8 cellular contexts compared by ENCODE assay signal in genomic region chr3:52831500-52832301, GRCh38. TPM values are rescaled to one million over a fixed set of nuclear protein-coding genes. Genes with fewer than 3 reads are reported as not detected.
A peak's percentile ranks its signal among the peaks of the same experiment; 100 is the strongest.
DNase-seq lines count a peak whose midpoint lies in the region; ATAC-seq and TF ChIP-seq lines count a peak whose summit lies in the region.

No MANE protein-coding gene starts in this region.

- H3K4me1 ChIP-seq in body of pancreas, result peaks cover 49% of the 10 kb centered on the region

- no peaks in the 10 kb centered on the region for H3K36me3 Mint-ChIP-seq in activated CD4-positive, alpha-beta T cell treated with anti-CD3 and anti-CD28 coated beads for 36 hours (ENCODE audit: low read depth)

- DNase-seq in AG08395 (ENCODE audit: low spot score) (peak; percentile 93), Kasumi-1 (lab: John Stamatoyannopoulos, UW) (peak; percentile 51 to 57), body of pancreas (peak; percentile 42 to 74 (median 53)), left colon (peak; percentile 43 to 54), GM13976 (ENCODE audit: low spot score) (no peak)
- DNase-seq in activated CD4-positive, alpha-beta T cell treated with anti-CD3 and anti-CD28 coated beads for 1 hour, result no peak
- no peak for DNase-seq in activated CD4-positive, alpha-beta T cell treated with anti-CD3 and anti-CD28 coated beads for 36 hours
- no peak for DNase-seq in stimulated activated CD4-positive, alpha-beta T cell treated with anti-CD3 and anti-CD28 coated beads, Interleukin-1b, Interleukin-23, amount 100 ng/mL, for 48 hours

- H3K4me3 ChIP-seq in body of pancreas, result no peak overlapping the region

- no peak overlapping the region for H3K4me3 Mint-ChIP-seq in activated CD4-positive, alpha-beta T cell treated with anti-CD3 and anti-CD28 coated beads for 36 hours

- ATAC-seq in body of pancreas (no peak), left colon (peak; percentile 75)
- no peak for ATAC-seq in activated CD4-positive, alpha-beta T cell treated with anti-CD3 and anti-CD28 coated beads for 36 hours

- no peaks in the 10 kb centered on the region for H3K27me3 ChIP-seq in body of pancreas

- no peak for TF ChIP-seq CTCF in body of pancreas (IDR thresholded peaks at IDR 0.05)
- no peak for TF ChIP-seq CTCF in GM13976 (IDR thresholded peaks at IDR 0.05; ENCODE audit: borderline replicate concordance, control extremely low read depth, extremely low read depth, insufficient read depth, missing control alignments)

- H3K27ac ChIP-seq in body of pancreas, result peak overlapping the region in 2 of 4 donors; percentile 16 to 43

- intact Hi-C loops in body of pancreas (cut with DNase I) (no loop called here), left colon (cut with DNase I, micrococcal nuclease) (no loop called here)
- intact Hi-C loops in activated CD4-positive, alpha-beta T cell treated with anti-CD3 and anti-CD28 coated beads for 36 hours (cut with DNase I, micrococcal nuclease), result no loop called here

- H3K4me1 Mint-ChIP-seq in activated CD4-positive, alpha-beta T cell treated with anti-CD3 and anti-CD28 coated beads for 36 hours, result no peaks in the 10 kb centered on the region

- WGBS in body of pancreas, 2 donors, result 59 to 73% methylated on average over 10 to 21 of the region's 21 CpGs

- in situ Hi-C loops in GM13976 (cut with MboI; ENCODE audit: low sequenced_read_pairs, unreplicated experiment), result no loop called here

- no peak for TF ChIP-seq POLR2A in body of pancreas (IDR thresholded peaks at IDR 0.05)

- H3K27me3 Mint-ChIP-seq in activated CD4-positive, alpha-beta T cell treated with anti-CD3 and anti-CD28 coated beads for 36 hours, result no peaks in the 10 kb centered on the region

- H3K36me3 ChIP-seq in body of pancreas (replicated peaks in 1 of 2; ENCODE audit: insufficient read depth in 1 of 2, low read depth in 2 of 2), result no peaks in the 10 kb centered on the region

- no peaks in the 10 kb centered on the region for H3K9me3 Mint-ChIP-seq in activated CD4-positive, alpha-beta T cell treated with anti-CD3 and anti-CD28 coated beads for 36 hours (ENCODE audit: low read depth)

- H3K9me3 ChIP-seq in body of pancreas, result no peaks in the 10 kb centered on the region

- no peak overlapping the region for H3K27ac Mint-ChIP-seq in activated CD4-positive, alpha-beta T cell treated with anti-CD3 and anti-CD28 coated beads for 36 hours

- CTCF ChIA-PET in activated CD4-positive, alpha-beta T cell treated with anti-CD3 and anti-CD28 coated beads for 36 hours (lab: Charles Lee), result interaction anchor here (1.1 kb wide), 1 partner anchor 19 kb away, joined by 4 read pairs; no protein-coding TSS in a partner anchor

- POLR2A ChIA-PET in activated CD4-positive, alpha-beta T cell treated with anti-CD3 and anti-CD28 coated beads for 36 hours (lab: Charles Lee), result no interaction called here

RNA-seq across cellular contexts. Expression of gene ITIH4, which starts 1.2 kb away (rescaled TPM):
- total RNA-seq in body of pancreas (10 to 100 TPM; 60.7 to 86.7 TPM), left colon (1 to 10 TPM; 2.7 to 5.5 TPM)
- total RNA-seq in activated CD4-positive, alpha-beta T cell treated with anti-CD3 and anti-CD28 coated beads for 36 hours, result 1 to 10 TPM; 4.0 to 6.5 TPM

RNA-seq across cellular contexts. Expression of gene MUSTN1, which starts 3.1 kb away (rescaled TPM):
- total RNA-seq in body of pancreas (1 to 10 TPM in 1 of 2 donors, not detected in 1; 3.9 TPM), left colon (1 to 10 TPM in 1 of 2 donors, not detected in 1; 2.5 TPM)
- total RNA-seq in activated CD4-positive, alpha-beta T cell treated with anti-CD3 and anti-CD28 coated beads for 36 hours, result 1 to 10 TPM in 1 of 2 experiments, not detected in 1; 2.8 TPM

RNA-seq across cellular contexts. Expression of gene ITIH3, which starts 37.1 kb away (rescaled TPM):
- total RNA-seq in body of pancreas (1 to 10 TPM in 1 of 2 donors, not detected in 1; 1.6 TPM), left colon (under 1 TPM; 0.34 to 0.46 TPM)
- total RNA-seq in activated CD4-positive, alpha-beta T cell treated with anti-CD3 and anti-CD28 coated beads for 36 hours, result not detected

RNA-seq across cellular contexts. Expression of gene ITIH1, which starts 54.3 kb away (rescaled TPM):
- total RNA-seq in body of pancreas (1 to 10 TPM in 1 of 2 donors, not detected in 1; 4.4 TPM), left colon (not detected)
- not detected for total RNA-seq in activated CD4-positive, alpha-beta T cell treated with anti-CD3 and anti-CD28 coated beads for 36 hours

Comparison
In these comparisons a context has a peak if more than half of its experiments do, and no peak if none do; other contexts are left out.
1. DNase-seq: peak in AG08395 (single experiment), Kasumi-1 (2 of 2), body of pancreas (4 of 4) and left colon (2 of 2); none in GM13976 (single experiment), activated CD4-positive, alpha-beta T cell treated with anti-CD3 and anti-CD28 coated beads for 1 hour (single experiment), activated CD4-positive, alpha-beta T cell treated with anti-CD3 and anti-CD28 coated beads for 36 hours (single experiment) and stimulated activated CD4-positive, alpha-beta T cell treated with anti-CD3 and anti-CD28 coated beads, Interleukin-1b, Interleukin-23, amount 100 ng/mL, for 48 hours (single experiment).
2. RNA of gene ITIH4, which starts 1.2 kb away (total RNA-seq): 60.7 to 86.7 TPM in body of pancreas; 4.0 to 6.5 TPM in activated CD4-positive, alpha-beta T cell treated with anti-CD3 and anti-CD28 coated beads for 36 hours and 2.7 to 5.5 TPM in left colon; every median in the first group is over 4 times any median in the second.